34 cellular contexts compared by ENCODE assay signal in the genomic region with DNA sequence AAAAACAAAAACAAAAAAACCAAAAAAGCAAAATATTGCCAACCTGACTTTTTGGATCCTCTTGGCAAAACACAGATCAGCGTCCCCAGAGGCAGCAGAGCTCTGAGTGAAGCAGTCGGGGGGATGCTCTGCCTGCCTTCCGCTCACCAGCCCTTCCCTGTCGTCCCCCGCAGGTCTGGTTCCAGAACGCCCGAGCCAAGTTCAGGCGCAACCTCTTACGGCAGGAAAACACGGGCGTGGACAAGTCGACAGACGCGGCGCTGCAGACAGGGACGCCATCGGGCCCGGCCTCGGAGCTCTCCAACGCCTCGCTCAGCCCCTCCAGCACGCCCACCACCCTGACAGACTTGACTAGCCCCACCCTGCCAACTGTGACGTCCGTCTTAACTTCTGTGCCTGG. TPM values are rescaled to one million over a fixed set of nuclear protein-coding genes. Genes with fewer than 3 reads are reported as not detected.
DNase-seq lines count a peak whose midpoint lies in the region; ATAC-seq, FAIRE-seq and TF ChIP-seq lines count a peak whose summit lies in the region.
"Had no signal": no experiment of that assay in that cellular context is flagged by ENCODE, and none has a peak within 500 bp of the region (broad histone marks: within the 10 kb centered on the region; RNA-seq: fewer than 3 reads in every experiment).

No MANE protein-coding gene starts in this region.

- no peak overlapping the region for H2BK15ac ChIP-seq in neuronal stem cell (ENCODE audit: low read length)

- H3K27ac Mint-ChIP-seq in astrocyte (ENCODE audit: unreplicated experiment): no peak overlapping the region
- H3K27ac Mint-ChIP-seq in stimulated activated naive B cell treated with anti-CD40 and anti-IgM and Interleukin-4, amounts not matched to agents 10 μg/mL and 1 μg/mL and 100 μg/mL, for 72 hours: no peak overlapping the region
- H3K27ac Mint-ChIP-seq: activated CD4-positive, alpha-beta memory T cell treated with anti-CD3 and anti-CD28 coated beads for 36 hours; activated T-helper 17 cell treated with anti-CD3 and anti-CD28 coated beads, Interleukin-2, amount 50 U/mL, for 72 hours; stimulated activated effector memory CD8-positive, alpha-beta T cell treated with anti-CD3 and anti-CD28 coated beads, Interleukin-12 subunit alpha, Interleukin-12 subunit beta, amount 100 ng/mL, for 72 hours; T-helper 1 cell treated with Interleukin-12 subunit alpha and Interleukin-12 subunit beta and Interleukin-4 antibody, amounts not matched to agents 30 μg/mL and 1 μg/mL, for 36 hours had no signal

- H3K27me3 ChIP-seq in H7 (ENCODE audit: control insufficient read depth, insufficient read depth, low read length): peaks cover 17% of the 10 kb centered on the region
- peaks cover 58% of the 10 kb centered on the region for H3K27me3 ChIP-seq in astrocyte (ENCODE audit: insufficient read depth, low read length)
- H3K27me3 ChIP-seq in iPS-20b (ENCODE audit: insufficient read depth, low read length): peaks cover 89% of the 10 kb centered on the region
- H3K27me3 ChIP-seq in neuronal stem cell (ENCODE audit: control insufficient read depth in 3 of 3, insufficient read depth in 3 of 3, low read depth in 1 of 3, low read length in 3 of 3): peaks cover 0 to 86% (median 0%) of the 10 kb centered on the region in 3 experiments

- no peak overlapping the region for H3K23ac ChIP-seq in neuronal stem cell (ENCODE audit: low read depth, low read length, poor library complexity)

- TF ChIP-seq CTCF in astrocyte (IDR thresholded peaks at IDR 0.05; ENCODE audit: insufficient read depth, low read depth, low read length): no peak

- no peak overlapping the region for H4K91ac ChIP-seq in neuronal stem cell (ENCODE audit: low read depth, low read length, poor library complexity)

- peaks cover 83% of the 10 kb centered on the region for H3K27me3 Mint-ChIP-seq in astrocyte (ENCODE audit: low read depth, unreplicated experiment)
- H3K27me3 Mint-ChIP-seq in stimulated activated naive B cell treated with anti-CD40 and anti-IgM and Interleukin-4, amounts not matched to agents 10 μg/mL and 1 μg/mL and 100 μg/mL, for 72 hours: peaks cover 60 to 75% of the 10 kb centered on the region in 2 donors

- H2BK12ac ChIP-seq in neuronal stem cell (ENCODE audit: low read length): peak overlapping the region; percentile 18

- H2BK5ac ChIP-seq in neuronal stem cell (ENCODE audit: low read length): no peak overlapping the region

- H4K20me1 ChIP-seq in astrocyte (ENCODE audit: insufficient read depth, low read length): no peaks in the 10 kb centered on the region

- no peaks in the 10 kb centered on the region for H3K36me3 ChIP-seq in H7 (replicated peaks; ENCODE audit: control insufficient read depth, insufficient read depth, low read length)
- no peaks in the 10 kb centered on the region for H3K36me3 ChIP-seq in astrocyte (ENCODE audit: insufficient read depth, low read length)
- no peaks in the 10 kb centered on the region for H3K36me3 ChIP-seq in iPS-20b (ENCODE audit: insufficient read depth, low read depth, low read length)
- H3K36me3 ChIP-seq in neuronal stem cell (replicated peaks in 1 of 2; ENCODE audit: control insufficient read depth in 2 of 2, insufficient read depth in 2 of 2, low read length in 2 of 2): peaks cover 0 to 29% of the 10 kb centered on the region in 2 donors
- H3K36me3 ChIP-seq: breast epithelium, SJSA1, upper lobe of left lung had no signal

- no peak overlapping the region; the same call in 1 of the 2 replicates for H3K4me3 ChIP-seq in H7 (ENCODE audit: insufficient read depth, low read depth, low read length)
- no peak overlapping the region for H3K4me3 ChIP-seq in astrocyte (ENCODE audit: insufficient read depth, low read depth, low read length)
- H3K4me3 ChIP-seq in iPS-20b (ENCODE audit: low read length): peak overlapping the region; percentile 52; the same call in 1 of the 2 replicates
- no peak overlapping the region for H3K4me3 ChIP-seq in neuronal stem cell (ENCODE audit: low read length in 2 of 2)
- H3K4me3 ChIP-seq: lung, SJSA1, upper lobe of left lung had no signal

- ATAC-seq in stimulated activated naive B cell treated with anti-CD40 and anti-IgM and Interleukin-4, amounts not matched to agents 10 μg/mL and 1 μg/mL and 100 μg/mL, for 72 hours (replicated peaks): no peak
- ATAC-seq in HG02885 (IDR thresholded peaks at IDR 0.05; ENCODE audit: poor library complexity, unreplicated experiment): no peak
- ATAC-seq: activated T-helper 17 cell treated with anti-CD3 and anti-CD28 coated beads, Interleukin-2, amount 50 U/mL, for 72 hours; right cardiac atrium; stimulated activated effector memory CD8-positive, alpha-beta T cell treated with anti-CD3 and anti-CD28 coated beads, Interleukin-12 subunit alpha, Interleukin-12 subunit beta, amount 100 ng/mL, for 72 hours had no signal

- H2AFZ ChIP-seq in astrocyte (ENCODE audit: low read depth, low read length) (no peak overlapping the region), neuronal stem cell (ENCODE audit: low read length) (peak overlapping the region; percentile 47)

- H3K4me3 Mint-ChIP-seq in astrocyte (ENCODE audit: unreplicated experiment): no peak overlapping the region
- H3K4me3 Mint-ChIP-seq in stimulated activated naive B cell treated with anti-CD40 and anti-IgM and Interleukin-4, amounts not matched to agents 10 μg/mL and 1 μg/mL and 100 μg/mL, for 72 hours: no peak overlapping the region
- H3K4me3 Mint-ChIP-seq: activated CD4-positive, alpha-beta memory T cell treated with anti-CD3 and anti-CD28 coated beads for 36 hours; activated T-helper 17 cell treated with anti-CD3 and anti-CD28 coated beads, Interleukin-2, amount 50 U/mL, for 72 hours; stimulated activated effector memory CD8-positive, alpha-beta T cell treated with anti-CD3 and anti-CD28 coated beads, Interleukin-12 subunit alpha, Interleukin-12 subunit beta, amount 100 ng/mL, for 72 hours; T-helper 1 cell treated with Interleukin-12 subunit alpha and Interleukin-12 subunit beta and Interleukin-4 antibody, amounts not matched to agents 30 μg/mL and 1 μg/mL, for 36 hours had no signal

- H3K79me1 ChIP-seq in neuronal stem cell (ENCODE audit: low read depth, low read length): no peaks in the 10 kb centered on the region

- H3K9ac ChIP-seq in astrocyte (ENCODE audit: low read length) (no peak overlapping the region), iPS-20b (ENCODE audit: low read depth, low read length) (no peak overlapping the region), neuronal stem cell (ENCODE audit: low read depth, low read length, poor library complexity) (no peak overlapping the region)

- H2AK5ac ChIP-seq in neuronal stem cell (ENCODE audit: low read depth, low read length): no peak overlapping the region

- H3K4ac ChIP-seq in neuronal stem cell (ENCODE audit: low read length): no peak overlapping the region

- no peak overlapping the region for H2BK120ac ChIP-seq in neuronal stem cell (ENCODE audit: low read depth, low read length)

- no peak for FAIRE-seq in astrocyte (lab: Jason Lieb, UNC)

- no peaks in the 10 kb centered on the region for H3K9me3 Mint-ChIP-seq in astrocyte (ENCODE audit: unreplicated experiment)
- no peaks in the 10 kb centered on the region for H3K9me3 Mint-ChIP-seq in stimulated activated naive B cell treated with anti-CD40 and anti-IgM and Interleukin-4, amounts not matched to agents 10 μg/mL and 1 μg/mL and 100 μg/mL, for 72 hours
- H3K9me3 Mint-ChIP-seq: activated CD4-positive, alpha-beta memory T cell treated with anti-CD3 and anti-CD28 coated beads for 36 hours; activated T-helper 17 cell treated with anti-CD3 and anti-CD28 coated beads, Interleukin-2, amount 50 U/mL, for 72 hours; stimulated activated effector memory CD8-positive, alpha-beta T cell treated with anti-CD3 and anti-CD28 coated beads, Interleukin-12 subunit alpha, Interleukin-12 subunit beta, amount 100 ng/mL, for 72 hours; T-helper 1 cell treated with Interleukin-12 subunit alpha and Interleukin-12 subunit beta and Interleukin-4 antibody, amounts not matched to agents 30 μg/mL and 1 μg/mL, for 36 hours had no signal

- no peak overlapping the region for H4K8ac ChIP-seq in neuronal stem cell (ENCODE audit: low read depth, low read length)

- H3K18ac ChIP-seq in neuronal stem cell (ENCODE audit: low read length): peak overlapping the region; percentile 29

- H3K79me2 ChIP-seq in astrocyte (ENCODE audit: insufficient read depth, low read length): no peaks in the 10 kb centered on the region

- H3K27ac ChIP-seq in astrocyte (ENCODE audit: low read depth, low read length) (no peak overlapping the region), iPS-20b (ENCODE audit: low read length) (no peak overlapping the region), neuronal stem cell (replicated peaks; ENCODE audit: low read length) (peak overlapping the region; percentile 21)
- H3K27ac ChIP-seq: breast epithelium, SJSA1, upper lobe of left lung had no signal

- H3K9me3 ChIP-seq in astrocyte (ENCODE audit: insufficient read depth, low read depth, low read length) (no peaks in the 10 kb centered on the region), iPS-20b (ENCODE audit: insufficient read depth, low read depth, low read length) (no peaks in the 10 kb centered on the region), neuronal stem cell (replicated peaks in 1 of 2; ENCODE audit: control insufficient read depth in 2 of 2, insufficient read depth in 1 of 2, low read depth in 1 of 2, low read length in 2 of 2) (no peaks in the 10 kb centered on the region)
- H3K9me3 ChIP-seq: breast epithelium, SJSA1, upper lobe of left lung had no signal

- peaks cover 2% of the 10 kb centered on the region for H3K4me1 ChIP-seq in astrocyte (ENCODE audit: insufficient read depth, low read length)
- no peaks in the 10 kb centered on the region for H3K4me1 ChIP-seq in iPS-20b (ENCODE audit: insufficient read depth, low read length)
- peaks cover 0 to 9% of the 10 kb centered on the region in 2 donors for H3K4me1 ChIP-seq in neuronal stem cell (ENCODE audit: control insufficient read depth in 2 of 2, insufficient read depth in 1 of 2, low read depth in 1 of 2, low read length in 2 of 2)
- H3K4me1 ChIP-seq: breast epithelium, SJSA1 had no signal

- H3K14ac ChIP-seq in neuronal stem cell (ENCODE audit: low read length): no peak overlapping the region

- DNase-seq in H7: peak; percentile 83
- DNase-seq in astrocyte (ENCODE audit: low read depth): no peak
- DNase-seq in neuronal stem cell (ENCODE audit: low spot score): no peak
- no peak for DNase-seq in stimulated activated naive B cell treated with anti-CD40 and anti-IgM and Interleukin-4, amounts not matched to agents 10 μg/mL and 1 μg/mL and 100 μg/mL, for 72 hours
- DNase-seq in glomerular visceral epithelial cell (ENCODE audit: extremely low spot score): no peak
- DNase-seq in NCI-H526 (lab: John Stamatoyannopoulos, UW): no peak
- DNase-seq: activated CD4-positive, alpha-beta memory T cell treated with anti-CD3 and anti-CD28 coated beads for 36 hours; activated CD4-positive, CD25-positive, alpha-beta regulatory T cell treated with anti-CD3 and anti-CD28 coated beads, Interleukin-2, amount 50 U/mL, for 72 hours; activated CD8-positive, alpha-beta memory T cell treated with anti-CD3 and anti-CD28 coated beads, Interleukin-2, amount 50 U/mL, for 48 hours; activated naive CD4-positive, alpha-beta T cell treated with anti-CD3 and anti-CD28 coated beads, Interleukin-2, amount 50 U/mL, for 16 hours; amniotic stem cell; DMS53; effector CD4-positive, alpha-beta T cell; erythroblast; GDM1; KBM-7; NCI-H1436; NCI-H2081 treated with DMSO at 0.1 percent for 48 hours; NCI-H345; NCI-H82; right cardiac atrium; stimulated activated CD4-positive, alpha-beta T cell treated with anti-CD3 and anti-CD28 coated beads, Interleukin-12 subunit alpha, Interleukin-12 subunit beta, amount 100 ng/mL, for 4 hours; stimulated activated CD4-positive, alpha-beta T cell treated with anti-CD3 and anti-CD28 coated beads, Interleukin-4, amount 100 ng/mL, for 24 hours; substantia nigra had no signal

- H3K4me2 ChIP-seq in astrocyte (ENCODE audit: low read length) (peak overlapping the region; percentile 22), neuronal stem cell (ENCODE audit: insufficient read depth, low read length, poor library complexity, severe bottlenecking) (no peak overlapping the region)

- H3K36me3 Mint-ChIP-seq in astrocyte (ENCODE audit: low read depth, unreplicated experiment): peaks cover 2% of the 10 kb centered on the region
- no peaks in the 10 kb centered on the region for H3K36me3 Mint-ChIP-seq in stimulated activated naive B cell treated with anti-CD40 and anti-IgM and Interleukin-4, amounts not matched to agents 10 μg/mL and 1 μg/mL and 100 μg/mL, for 72 hours
- H3K36me3 Mint-ChIP-seq: activated CD4-positive, alpha-beta memory T cell treated with anti-CD3 and anti-CD28 coated beads for 36 hours; stimulated activated effector memory CD8-positive, alpha-beta T cell treated with anti-CD3 and anti-CD28 coated beads, Interleukin-12 subunit alpha, Interleukin-12 subunit beta, amount 100 ng/mL, for 72 hours had no signal

- no CpG with 5 or more reads among the region's 24 CpGs for WGBS in neuronal stem cell (ENCODE audit: extremely low coverage in 2 of 2, insufficient read length in 2 of 2, insufficient replicate concordance in 1 of 2), 2 donors

- peaks cover 6% of the 10 kb centered on the region for H3K4me1 Mint-ChIP-seq in astrocyte (ENCODE audit: low read depth, unreplicated experiment)
- peaks cover 6 to 7% of the 10 kb centered on the region in 2 donors for H3K4me1 Mint-ChIP-seq in stimulated activated naive B cell treated with anti-CD40 and anti-IgM and Interleukin-4, amounts not matched to agents 10 μg/mL and 1 μg/mL and 100 μg/mL, for 72 hours
- H3K4me1 Mint-ChIP-seq: activated T-helper 17 cell treated with anti-CD3 and anti-CD28 coated beads, Interleukin-2, amount 50 U/mL, for 72 hours had no signal

RNA-seq across cellular contexts. Expression of a gene that starts 20.7 kb away (rescaled TPM):
- total RNA-seq in H7 (2014; rRNA removed; shearing (Covaris generic)): 0.33 and 0.87 TPM in 2 replicates
- total RNA-seq in astrocyte: 0.14 TPM in 1 of 2 replicates, not detected in the other
- polyA plus RNA-seq in neuronal stem cell (2013, experiment 1 of 2): 373 TPM
- polyA plus RNA-seq in neuronal stem cell (2013, experiment 2 of 2): 381 TPM
- total RNA-seq: activated CD4-positive, alpha-beta memory T cell treated with anti-CD3 and anti-CD28 coated beads for 36 hours; activated T-helper 17 cell treated with anti-CD3 and anti-CD28 coated beads, Interleukin-2, amount 50 U/mL, for 72 hours; breast epithelium; kidney epithelial cell; upper lobe of left lung had no signal
